Comparison of ENCODE assay signal across 12 cellular contexts in genomic region chr4:143372093-143372915, GRCh38. TPM values are rescaled to one million over a fixed set of nuclear protein-coding genes. Genes with fewer than 3 reads are reported as not detected.
DNase-seq lines count a peak whose midpoint lies in the region; ATAC-seq lines count a peak whose summit lies in the region.
"Had no signal": no experiment of that assay in that cellular context is flagged by ENCODE, and none has a peak within 500 bp of the region (broad histone marks: within the 10 kb centered on the region; RNA-seq: fewer than 3 reads in every experiment).

No MANE protein-coding gene starts in this region.

- intact Hi-C loops in naive thymus-derived CD4-positive, alpha-beta T cell (cut with micrococcal nuclease): no loop called here

- POLR2A ChIA-PET in naive thymus-derived CD4-positive, alpha-beta T cell (lab: Charles Lee): no interaction called here

- H3K27me3 Mint-ChIP-seq in activated naive CD8-positive, alpha-beta T cell treated with anti-CD3 and anti-CD28 coated beads, Interleukin-2, amount 50 U/mL, for 24 hours: peaks cover 2% of the 10 kb centered on the region
- H3K27me3 Mint-ChIP-seq in naive thymus-derived CD4-positive, alpha-beta T cell: peaks cover 0 to 11% (median 9%) of the 10 kb centered on the region in 5 donors

- H3K9me3 Mint-ChIP-seq in stimulated activated effector memory CD8-positive, alpha-beta T cell treated with anti-CD3 and anti-CD28 coated beads, Interleukin-12 subunit alpha, Interleukin-12 subunit beta, amount 100 ng/mL, for 72 hours: no peaks in the 10 kb centered on the region
- peaks cover 6% of the 10 kb centered on the region for H3K9me3 Mint-ChIP-seq in activated naive CD8-positive, alpha-beta T cell treated with anti-CD3 and anti-CD28 coated beads, Interleukin-2, amount 50 U/mL, for 24 hours
- peaks cover 0 to 10% (median 5%) of the 10 kb centered on the region in 11 donors for H3K9me3 Mint-ChIP-seq in naive thymus-derived CD4-positive, alpha-beta T cell

- ATAC-seq in GM19025 (IDR thresholded peaks at IDR 0.05; ENCODE audit: low read depth, unreplicated experiment): peak; percentile 75
- peak; percentile 77 for ATAC-seq in HG02571 (IDR thresholded peaks at IDR 0.05; ENCODE audit: unreplicated experiment)
- ATAC-seq in HG03432 (IDR thresholded peaks at IDR 0.05; ENCODE audit: unreplicated experiment): peak; percentile 66
- peak; percentile 53 for ATAC-seq in stimulated activated effector memory CD8-positive, alpha-beta T cell treated with anti-CD3 and anti-CD28 coated beads, Interleukin-12 subunit alpha, Interleukin-12 subunit beta, amount 100 ng/mL, for 72 hours
- no peak for ATAC-seq in activated naive CD8-positive, alpha-beta T cell treated with anti-CD3 and anti-CD28 coated beads, Interleukin-2, amount 50 U/mL, for 24 hours
- no peak for ATAC-seq in naive thymus-derived CD4-positive, alpha-beta T cell

- H3K36me3 ChIP-seq in naive thymus-derived CD4-positive, alpha-beta T cell (ENCODE audit: control insufficient read depth in 2 of 3, insufficient read depth in 3 of 3, low read length in 3 of 3): no peaks in the 10 kb centered on the region
- H3K36me3 ChIP-seq: esophagus squamous epithelium, SJSA1 had no signal

- no peaks in the 10 kb centered on the region for H3K9me3 ChIP-seq in naive thymus-derived CD4-positive, alpha-beta T cell (ENCODE audit: control insufficient read depth in 2 of 3, low read length in 3 of 3)
- H3K9me3 ChIP-seq: esophagus squamous epithelium, SJSA1 had no signal

- no peak overlapping the region for H3K27ac Mint-ChIP-seq in stimulated activated effector memory CD8-positive, alpha-beta T cell treated with anti-CD3 and anti-CD28 coated beads, Interleukin-12 subunit alpha, Interleukin-12 subunit beta, amount 100 ng/mL, for 72 hours
- H3K27ac Mint-ChIP-seq in activated naive CD8-positive, alpha-beta T cell treated with anti-CD3 and anti-CD28 coated beads, Interleukin-2, amount 50 U/mL, for 24 hours: no peak overlapping the region
- no peak overlapping the region for H3K27ac Mint-ChIP-seq in naive thymus-derived CD4-positive, alpha-beta T cell

- DNase-seq in stimulated activated effector memory CD8-positive, alpha-beta T cell treated with anti-CD3 and anti-CD28 coated beads, Interleukin-12 subunit alpha, Interleukin-12 subunit beta, amount 100 ng/mL, for 72 hours (ENCODE audit: low spot score in 2 of 2): no peak
- no peak for DNase-seq in activated naive CD8-positive, alpha-beta T cell treated with anti-CD3 and anti-CD28 coated beads, Interleukin-2, amount 50 U/mL, for 24 hours
- no peak for DNase-seq in naive thymus-derived CD4-positive, alpha-beta T cell
- no peak for DNase-seq in activated CD4-positive, alpha-beta T cell treated with anti-CD3 and anti-CD28 coated beads for 4 hours
- DNase-seq: activated CD4-positive, alpha-beta T cell treated with anti-CD3 and anti-CD28 coated beads, Interleukin-2, amount 50 U/mL, for 48 hours; esophagus squamous epithelium; islet precursor cell; NCI-H1105 treated with DMSO at 0.1 percent for 48 hours had no signal

- no peak overlapping the region for H3K27ac ChIP-seq in naive thymus-derived CD4-positive, alpha-beta T cell (ENCODE audit: low read depth, low read length)
- H3K27ac ChIP-seq: esophagus squamous epithelium, SJSA1 had no signal

- no peaks in the 10 kb centered on the region for H3K4me1 Mint-ChIP-seq in stimulated activated effector memory CD8-positive, alpha-beta T cell treated with anti-CD3 and anti-CD28 coated beads, Interleukin-12 subunit alpha, Interleukin-12 subunit beta, amount 100 ng/mL, for 72 hours
- peaks cover 5% of the 10 kb centered on the region for H3K4me1 Mint-ChIP-seq in activated naive CD8-positive, alpha-beta T cell treated with anti-CD3 and anti-CD28 coated beads, Interleukin-2, amount 50 U/mL, for 24 hours
- no peaks in the 10 kb centered on the region for H3K4me1 Mint-ChIP-seq in naive thymus-derived CD4-positive, alpha-beta T cell

- H3K4me3 ChIP-seq in naive thymus-derived CD4-positive, alpha-beta T cell (ENCODE audit: low read length): no peak overlapping the region
- H3K4me3 ChIP-seq: esophagus squamous epithelium, SJSA1 had no signal

- H3K4me1 ChIP-seq in naive thymus-derived CD4-positive, alpha-beta T cell (ENCODE audit: control insufficient read depth in 2 of 2, insufficient read depth in 2 of 2, low read length in 2 of 2): no peaks in the 10 kb centered on the region
- H3K4me1 ChIP-seq: SJSA1 had no signal

- CTCF ChIA-PET in naive thymus-derived CD4-positive, alpha-beta T cell (lab: Charles Lee): interaction anchor here (0.8 kb wide), 1 partner anchor 126 kb away, joined by 7 read pairs; no protein-coding TSS in a partner anchor

- no peaks in the 10 kb centered on the region for H3K27me3 ChIP-seq in naive thymus-derived CD4-positive, alpha-beta T cell (ENCODE audit: control insufficient read depth in 2 of 2, insufficient read depth in 2 of 2, low read length in 2 of 2)
- H3K27me3 ChIP-seq: esophagus squamous epithelium, SJSA1 had no signal

- H3K36me3 Mint-ChIP-seq in stimulated activated effector memory CD8-positive, alpha-beta T cell treated with anti-CD3 and anti-CD28 coated beads, Interleukin-12 subunit alpha, Interleukin-12 subunit beta, amount 100 ng/mL, for 72 hours: no peaks in the 10 kb centered on the region
- H3K36me3 Mint-ChIP-seq in activated naive CD8-positive, alpha-beta T cell treated with anti-CD3 and anti-CD28 coated beads, Interleukin-2, amount 50 U/mL, for 24 hours (ENCODE audit: low read depth): no peaks in the 10 kb centered on the region
- peaks cover 0 to 4% (median 0%) of the 10 kb centered on the region in 5 donors for H3K36me3 Mint-ChIP-seq in naive thymus-derived CD4-positive, alpha-beta T cell

- no peak overlapping the region for H3K4me3 Mint-ChIP-seq in stimulated activated effector memory CD8-positive, alpha-beta T cell treated with anti-CD3 and anti-CD28 coated beads, Interleukin-12 subunit alpha, Interleukin-12 subunit beta, amount 100 ng/mL, for 72 hours
- no peak overlapping the region for H3K4me3 Mint-ChIP-seq in activated naive CD8-positive, alpha-beta T cell treated with anti-CD3 and anti-CD28 coated beads, Interleukin-2, amount 50 U/mL, for 24 hours
- no peak overlapping the region for H3K4me3 Mint-ChIP-seq in naive thymus-derived CD4-positive, alpha-beta T cell

RNA-seq across cellular contexts. Expression of gene GAB1, which starts 35.6 kb away (rescaled TPM):
- 1 to 10 TPM in 2 of 5 experiments, under 1 TPM in 2, not detected in 1; 0.67 to 6.4 (median 2.2) TPM for total RNA-seq in naive thymus-derived CD4-positive, alpha-beta T cell
- polyA plus RNA-seq in naive thymus-derived CD4-positive, alpha-beta T cell: not detected

Comparison
In these comparisons a context has a peak if more than half of its experiments do, and no peak if none do; other contexts are left out.
1. ATAC-seq: peak in GM19025 (single experiment), HG02571 (single experiment), HG03432 (single experiment) and stimulated activated effector memory CD8-positive, alpha-beta T cell treated with anti-CD3 and anti-CD28 coated beads, Interleukin-12 subunit alpha, Interleukin-12 subunit beta, amount 100 ng/mL, for 72 hours (single experiment); none in activated naive CD8-positive, alpha-beta T cell treated with anti-CD3 and anti-CD28 coated beads, Interleukin-2, amount 50 U/mL, for 24 hours (single experiment) and naive thymus-derived CD4-positive, alpha-beta T cell (single experiment).